ENCODE assay signal across 8 cellular contexts in the genomic region with DNA sequence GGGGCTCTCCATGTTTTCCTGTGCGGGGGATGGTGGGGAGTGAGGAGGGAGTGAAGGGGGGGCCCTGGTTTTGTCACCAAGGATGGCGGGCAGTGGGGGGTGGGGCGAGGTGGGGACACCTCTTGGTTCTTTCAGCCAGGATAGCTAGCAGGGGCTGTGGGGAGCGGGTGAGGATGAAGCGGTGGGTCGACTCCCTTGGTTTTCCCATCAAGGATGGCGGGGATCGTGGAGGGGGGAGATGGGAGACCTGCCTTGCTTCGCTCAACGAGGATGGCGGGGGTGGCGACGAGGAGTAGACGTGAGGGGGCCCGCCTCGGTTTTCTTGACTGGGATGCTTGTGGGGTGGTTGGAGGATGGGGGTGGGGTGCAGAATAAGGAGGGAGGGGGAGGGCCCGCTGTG. TPM values are rescaled to one million over a fixed set of nuclear protein-coding genes. Genes with fewer than 3 reads are reported as not detected.
DNase-seq lines count a peak whose midpoint lies in the region; ATAC-seq and TF ChIP-seq lines count a peak whose summit lies in the region.

No MANE protein-coding gene starts in this region.

- no peak overlapping the region for H3K27ac Mint-ChIP-seq in activated CD4-positive, alpha-beta memory T cell treated with anti-CD3 and anti-CD28 coated beads for 36 hours

- H3K27ac ChIP-seq in HEK293 (ENCODE audit: extremely low read depth, low read depth, low read length) (peak overlapping the region; percentile 99), heart right ventricle (peak overlapping the region; percentile 84 to 96 (median 91))

- no peaks in the 10 kb centered on the region for H3K9me3 Mint-ChIP-seq in activated CD4-positive, alpha-beta memory T cell treated with anti-CD3 and anti-CD28 coated beads for 36 hours

- WGBS in heart right ventricle, 2 donors: 1 to 3% methylated on average over 4 to 17 of the region's 17 CpGs

- peak in 7 of 8 donors; percentile 3 to 44 (median 29) for ATAC-seq in heart right ventricle
- no peak for ATAC-seq in HG03159 (IDR thresholded peaks at IDR 0.05; ENCODE audit: unreplicated experiment)
- no peak for ATAC-seq in GM19455 (IDR thresholded peaks at IDR 0.05; ENCODE audit: unreplicated experiment)
- no peak for ATAC-seq in HG02852 (IDR thresholded peaks at IDR 0.05; ENCODE audit: unreplicated experiment)

- POLR2A ChIA-PET in HEK293 (lab: Yijun Ruan, JAX): interaction anchor here (0.6 to 2.2 kb wide), 3 partner anchors 17 to 733 kb away, joined by 3 to 5 read pairs (median 4); a partner anchor contains a TSS
- POLR2A ChIA-PET in activated CD4-positive, alpha-beta memory T cell treated with anti-CD3 and anti-CD28 coated beads for 36 hours (lab: Charles Lee): no interaction called here

- CTCF ChIA-PET in HEK293 (lab: Yijun Ruan, JAX): interaction anchor here (0.7 kb wide), 1 partner anchor 55 kb away, joined by 4 read pairs; no protein-coding TSS in a partner anchor
- CTCF ChIA-PET in activated CD4-positive, alpha-beta memory T cell treated with anti-CD3 and anti-CD28 coated beads for 36 hours (lab: Charles Lee): no interaction called here

- H3K4me3 ChIP-seq in HEK293 (ENCODE audit: low read depth, low read length): peak overlapping the region; percentile 63
- peak overlapping the region; percentile 44 to 84 (median 67) for H3K4me3 ChIP-seq in heart right ventricle
- H3K4me3 ChIP-seq in skeletal muscle cell (ENCODE audit: low read depth, low read length): peak overlapping the region; percentile 56

- H3K27me3 ChIP-seq in heart right ventricle: peaks cover 0 to 36% (median 0%) of the 10 kb centered on the region in 7 donors

- TF ChIP-seq CTCF in HEK293 (tag by site-specific recombination; IDR thresholded peaks at IDR 0.05) (no peak), heart right ventricle (IDR thresholded peaks at IDR 0.05) (no peak)

- H3K36me3 Mint-ChIP-seq in activated CD4-positive, alpha-beta memory T cell treated with anti-CD3 and anti-CD28 coated beads for 36 hours: no peaks in the 10 kb centered on the region

- H3K36me3 ChIP-seq in HEK293 (ENCODE audit: control insufficient read depth in 2 of 2, insufficient read depth in 1 of 2, low read length in 2 of 2) (no peaks in the 10 kb centered on the region; a peak in 1 of 3 replicates), heart right ventricle (no peaks in the 10 kb centered on the region)

- peak; percentile 13 for DNase-seq in activated CD4-positive, alpha-beta memory T cell treated with anti-CD3 and anti-CD28 coated beads for 36 hours
- DNase-seq in heart right ventricle: peak; percentile 11 to 17
- no peak for DNase-seq in skeletal muscle cell (ENCODE audit: low read depth)
- DNase-seq in NCI-H1694 (lab: John Stamatoyannopoulos, UW): no peak

- no peaks in the 10 kb centered on the region for H3K9me3 ChIP-seq in HEK293 (ENCODE audit: control insufficient read depth, insufficient read depth, low read depth, low read length)
- H3K9me3 ChIP-seq in heart right ventricle: no peaks in the 10 kb centered on the region

- no peaks in the 10 kb centered on the region for H3K27me3 Mint-ChIP-seq in activated CD4-positive, alpha-beta memory T cell treated with anti-CD3 and anti-CD28 coated beads for 36 hours

- peaks cover 39% of the 10 kb centered on the region for H3K4me1 Mint-ChIP-seq in activated CD4-positive, alpha-beta memory T cell treated with anti-CD3 and anti-CD28 coated beads for 36 hours (ENCODE audit: low read depth)

- peak overlapping the region; percentile 57 for H3K4me3 Mint-ChIP-seq in activated CD4-positive, alpha-beta memory T cell treated with anti-CD3 and anti-CD28 coated beads for 36 hours

- intact Hi-C loops in activated CD4-positive, alpha-beta memory T cell treated with anti-CD3 and anti-CD28 coated beads for 36 hours (cut with micrococcal nuclease): loop anchor here (2.0 to 10.0 kb wide), 4 partner anchors 17 to 347 kb away; a partner anchor contains a TSS
- intact Hi-C loops in heart right ventricle (cut with DNase I): loop anchor here in 3 of 10 donors (5.0 kb wide), 2 partner anchors 111 to 116 kb away; no protein-coding TSS in a partner anchor

- peaks cover 10% of the 10 kb centered on the region for H3K4me1 ChIP-seq in HEK293 (ENCODE audit: control insufficient read depth, insufficient read depth, low read length)
- peaks cover 0 to 9% (median 4%) of the 10 kb centered on the region in 9 donors for H3K4me1 ChIP-seq in heart right ventricle

TF ChIP-seq in HEK293, 187 proteins besides CTCF, POLR2A, EP300 and RAD21:
- no peak for TF ChIP-seq ZNF658 (tag by site-specific recombination; IDR thresholded peaks at IDR 0.05)
- TF ChIP-seq, protein P1, sequence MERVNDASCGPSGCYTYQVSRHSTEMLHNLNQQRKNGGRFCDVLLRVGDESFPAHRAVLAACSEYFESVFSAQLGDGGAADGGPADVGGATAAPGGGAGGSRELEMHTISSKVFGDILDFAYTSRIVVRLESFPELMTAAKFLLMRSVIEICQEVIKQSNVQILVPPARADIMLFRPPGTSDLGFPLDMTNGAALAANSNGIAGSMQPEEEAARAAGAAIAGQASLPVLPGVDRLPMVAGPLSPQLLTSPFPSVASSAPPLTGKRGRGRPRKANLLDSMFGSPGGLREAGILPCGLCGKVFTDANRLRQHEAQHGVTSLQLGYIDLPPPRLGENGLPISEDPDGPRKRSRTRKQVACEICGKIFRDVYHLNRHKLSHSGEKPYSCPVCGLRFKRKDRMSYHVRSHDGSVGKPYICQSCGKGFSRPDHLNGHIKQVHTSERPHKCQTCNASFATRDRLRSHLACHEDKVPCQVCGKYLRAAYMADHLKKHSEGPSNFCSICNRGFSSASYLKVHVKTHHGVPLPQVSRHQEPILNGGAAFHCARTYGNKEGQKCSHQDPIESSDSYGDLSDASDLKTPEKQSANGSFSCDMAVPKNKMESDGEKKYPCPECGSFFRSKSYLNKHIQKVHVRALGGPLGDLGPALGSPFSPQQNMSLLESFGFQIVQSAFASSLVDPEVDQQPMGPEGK (tag by site-specific recombination; IDR thresholded peaks at IDR 0.05): peak; percentile 64
- TF ChIP-seq, protein P2, sequence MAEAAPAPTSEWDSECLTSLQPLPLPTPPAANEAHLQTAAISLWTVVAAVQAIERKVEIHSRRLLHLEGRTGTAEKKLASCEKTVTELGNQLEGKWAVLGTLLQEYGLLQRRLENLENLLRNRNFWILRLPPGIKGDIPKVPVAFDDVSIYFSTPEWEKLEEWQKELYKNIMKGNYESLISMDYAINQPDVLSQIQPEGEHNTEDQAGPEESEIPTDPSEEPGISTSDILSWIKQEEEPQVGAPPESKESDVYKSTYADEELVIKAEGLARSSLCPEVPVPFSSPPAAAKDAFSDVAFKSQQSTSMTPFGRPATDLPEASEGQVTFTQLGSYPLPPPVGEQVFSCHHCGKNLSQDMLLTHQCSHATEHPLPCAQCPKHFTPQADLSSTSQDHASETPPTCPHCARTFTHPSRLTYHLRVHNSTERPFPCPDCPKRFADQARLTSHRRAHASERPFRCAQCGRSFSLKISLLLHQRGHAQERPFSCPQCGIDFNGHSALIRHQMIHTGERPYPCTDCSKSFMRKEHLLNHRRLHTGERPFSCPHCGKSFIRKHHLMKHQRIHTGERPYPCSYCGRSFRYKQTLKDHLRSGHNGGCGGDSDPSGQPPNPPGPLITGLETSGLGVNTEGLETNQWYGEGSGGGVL (tag by site-specific recombination; IDR thresholded peaks at IDR 0.05): peak; percentile 64; the same call in 1 of the 2 replicates
- TF ChIP-seq GLIS2 (tag by site-specific recombination; IDR thresholded peaks at IDR 0.05): peak; percentile 67; the same call in 1 of the 2 replicates
- TF ChIP-seq ZNF76 (tag by site-specific recombination; IDR thresholded peaks at IDR 0.05; ENCODE audit: borderline replicate concordance, low read depth): peak; percentile 65; the same call in 1 of the 2 replicates
- TF ChIP-seq SP2 (tag by site-specific recombination; IDR thresholded peaks at IDR 0.05): peak; percentile 27; the same call in 1 of the 2 replicates
- no peak for TF ChIP-seq ZNF621 (tag by site-specific recombination; IDR thresholded peaks at IDR 0.05)
- TF ChIP-seq EGR2 (tag by site-specific recombination; IDR thresholded peaks at IDR 0.05; ENCODE audit: low read depth): peak; percentile 32; the same call in 1 of the 2 replicates
TF ChIP-seq in HEK293: peak in this region for 6.

RNA-seq across cellular contexts. Expression of a gene that starts 0.6 kb away (rescaled TPM):
- total RNA-seq in activated CD4-positive, alpha-beta memory T cell treated with anti-CD3 and anti-CD28 coated beads for 36 hours: 10 to 100 TPM; 33.9 to 37.5 TPM
- 1,000 to 10,000 TPM in 8 of 10 donors, 100 to 1,000 TPM in 2; 367 to 3,919 (median 2,586) TPM for total RNA-seq in heart right ventricle
- 1,000 to 10,000 TPM in 1 of 2 donors, 100 to 1,000 TPM in 1; 480 to 3,681 TPM for polyA plus RNA-seq in heart right ventricle

Comparison
In these comparisons a context has a peak if more than half of its experiments do, and no peak if none do; other contexts are left out.
1. DNase-seq: peak in activated CD4-positive, alpha-beta memory T cell treated with anti-CD3 and anti-CD28 coated beads for 36 hours (single experiment) and heart right ventricle (2 of 2); none in skeletal muscle cell (single experiment) and NCI-H1694 (single experiment).
2. ATAC-seq: peak in heart right ventricle (7 of 8); none in HG03159 (single experiment), GM19455 (single experiment) and HG02852 (single experiment).
3. RNA of a gene that starts 0.6 kb away (total RNA-seq): 367 to 3,919 TPM in heart right ventricle; 33.9 to 37.5 TPM in activated CD4-positive, alpha-beta memory T cell treated with anti-CD3 and anti-CD28 coated beads for 36 hours; every median in the first group is over 4 times any median in the second.
4. Peak in every context shown above with its lines, with median percentiles within 50 percentile points of each other: H3K4me3 ChIP-seq.